In the genomic region with DNA sequence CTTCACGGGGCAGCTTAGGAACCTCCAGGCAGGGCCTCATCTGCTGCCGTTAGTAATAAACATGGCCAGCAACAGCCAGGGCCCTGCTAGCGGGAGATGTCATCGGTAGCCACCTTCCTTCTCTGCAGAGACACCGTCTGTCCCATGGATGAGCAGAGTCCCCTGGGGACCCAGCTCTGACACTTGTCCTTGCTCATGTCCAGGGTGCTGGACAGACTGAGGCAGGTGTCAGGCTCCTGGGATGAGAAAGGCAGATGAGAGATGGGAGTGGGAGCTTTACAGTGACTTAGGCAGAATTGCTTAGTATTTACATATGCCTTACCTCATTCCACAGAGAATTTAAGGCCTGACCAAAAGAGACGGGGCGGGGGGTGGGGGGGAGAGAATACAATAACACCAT, we compare ENCODE assay signal across 1 cellular context.
TF ChIP-seq lines count a peak whose summit lies in the region.

No MANE protein-coding gene starts in this region.

TF ChIP-seq in HepG2, 621 proteins besides CTCF, POLR2A, EP300 and RAD21 (continued from another document):
- TF ChIP-seq, protein P1, sequence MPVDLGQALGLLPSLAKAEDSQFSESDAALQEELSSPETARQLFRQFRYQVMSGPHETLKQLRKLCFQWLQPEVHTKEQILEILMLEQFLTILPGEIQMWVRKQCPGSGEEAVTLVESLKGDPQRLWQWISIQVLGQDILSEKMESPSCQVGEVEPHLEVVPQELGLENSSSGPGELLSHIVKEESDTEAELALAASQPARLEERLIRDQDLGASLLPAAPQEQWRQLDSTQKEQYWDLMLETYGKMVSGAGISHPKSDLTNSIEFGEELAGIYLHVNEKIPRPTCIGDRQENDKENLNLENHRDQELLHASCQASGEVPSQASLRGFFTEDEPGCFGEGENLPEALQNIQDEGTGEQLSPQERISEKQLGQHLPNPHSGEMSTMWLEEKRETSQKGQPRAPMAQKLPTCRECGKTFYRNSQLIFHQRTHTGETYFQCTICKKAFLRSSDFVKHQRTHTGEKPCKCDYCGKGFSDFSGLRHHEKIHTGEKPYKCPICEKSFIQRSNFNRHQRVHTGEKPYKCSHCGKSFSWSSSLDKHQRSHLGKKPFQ (CRISPR knock-in tag; IDR thresholded peaks at IDR 0.05; ENCODE audit: insufficient replicate concordance): no peak
- TF ChIP-seq RFX5 (IDR thresholded peaks at IDR 0.05; ENCODE audit: low read depth, low read length): no peak
- TF ChIP-seq, protein P2, sequence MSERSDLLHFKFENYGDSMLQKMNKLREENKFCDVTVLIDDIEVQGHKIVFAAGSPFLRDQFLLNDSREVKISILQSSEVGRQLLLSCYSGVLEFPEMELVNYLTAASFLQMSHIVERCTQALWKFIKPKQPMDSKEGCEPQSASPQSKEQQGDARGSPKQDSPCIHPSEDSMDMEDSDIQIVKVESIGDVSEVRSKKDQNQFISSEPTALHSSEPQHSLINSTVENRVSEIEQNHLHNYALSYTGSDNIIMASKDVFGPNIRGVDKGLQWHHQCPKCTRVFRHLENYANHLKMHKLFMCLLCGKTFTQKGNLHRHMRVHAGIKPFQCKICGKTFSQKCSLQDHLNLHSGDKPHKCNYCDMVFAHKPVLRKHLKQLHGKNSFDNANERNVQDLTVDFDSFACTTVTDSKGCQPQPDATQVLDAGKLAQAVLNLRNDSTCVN (CRISPR knock-in tag; IDR thresholded peaks at IDR 0.05; ENCODE audit: borderline replicate concordance): no peak
- no peak for TF ChIP-seq SOX6 (IDR thresholded peaks at IDR 0.05)
- TF ChIP-seq SOX6 (CRISPR knock-in tag; IDR thresholded peaks at IDR 0.05): no peak
- TF ChIP-seq ZNF577 (CRISPR knock-in tag; IDR thresholded peaks at IDR 0.05; ENCODE audit: borderline replicate concordance, low read depth): no peak
- TF ChIP-seq PAF1 (CRISPR knock-in tag; IDR thresholded peaks at IDR 0.05): no peak
- TF ChIP-seq ARNTL (CRISPR knock-in tag; IDR thresholded peaks at IDR 0.05): no peak
- no peak for TF ChIP-seq POLR2AphosphoS5 (IDR thresholded peaks at IDR 0.05; ENCODE audit: low read depth, low read length)
- TF ChIP-seq POLR2G (IDR thresholded peaks at IDR 0.05; ENCODE audit: low read depth, low read length): no peak
- no peak for TF ChIP-seq HOXA7 (CRISPR knock-in tag; IDR thresholded peaks at IDR 0.05)
- TF ChIP-seq SIN3B (IDR thresholded peaks at IDR 0.05; ENCODE audit: low read length): no peak
- no peak for TF ChIP-seq NFYB (CRISPR knock-in tag; IDR thresholded peaks at IDR 0.05)
- no peak for TF ChIP-seq ZNF775 (CRISPR knock-in tag; IDR thresholded peaks at IDR 0.05; ENCODE audit: borderline replicate concordance)
